Comparison of ENCODE assay signal across 13 cellular contexts in genomic region chr17:32517982-32518381, GRCh38. TPM values are rescaled to one million over a fixed set of nuclear protein-coding genes. Genes with fewer than 3 reads are reported as not detected.
DNase-seq lines count a peak whose midpoint lies in the region; ATAC-seq and TF ChIP-seq lines count a peak whose summit lies in the region.
"Had no signal": no experiment of that assay in that cellular context is flagged by ENCODE, and none has a peak within 500 bp of the region (broad histone marks: within the 10 kb centered on the region; RNA-seq: fewer than 3 reads in every experiment).

No MANE protein-coding gene starts in this region.

- H3K27ac Mint-ChIP-seq in activated naive CD4-positive, alpha-beta T cell treated with anti-CD3 and anti-CD28 coated beads for 36 hours, result peak overlapping the region; percentile 76
- peak overlapping the region; percentile 35 for H3K27ac Mint-ChIP-seq in activated B cell treated with CpG ODN at 0.5 μM for 24 hours
- H3K27ac Mint-ChIP-seq in immature natural killer cell, result peak overlapping the region; percentile 80 to 97 (median 90)
- no peak overlapping the region for H3K27ac Mint-ChIP-seq in type B pancreatic cell

- no peak for DNase-seq in activated naive CD4-positive, alpha-beta T cell treated with anti-CD3 and anti-CD28 coated beads for 36 hours
- DNase-seq in activated naive CD4-positive, alpha-beta T cell (lab: John Stamatoyannopoulos, UW), result no peak
- no peak for DNase-seq in activated B cell treated with CpG ODN at 0.5 μM for 24 hours
- DNase-seq in immature natural killer cell, result no peak
- no peak for DNase-seq in type B pancreatic cell (ENCODE audit: extremely low spot score, unreplicated experiment)
- DNase-seq in GM10266 (ENCODE audit: extremely low spot score), result no peak
- no peak for DNase-seq in NCI-H526 treated with DMSO at 0.1 percent for 48 hours (lab: John Stamatoyannopoulos, UW)
- DNase-seq: activated effector memory CD4-positive, alpha-beta T cell treated with anti-CD3 and anti-CD28 coated beads, Interleukin-2, amount 50 U/mL, for 16 hours; left lung; NCI-H1930; stimulated activated CD4-positive, alpha-beta T cell treated with anti-CD3 and anti-CD28 coated beads, Interleukin-2, amount 100 ng/mL, for 48 hours; transverse colon had no signal

- CTCF ChIA-PET in activated naive CD4-positive, alpha-beta T cell treated with anti-CD3 and anti-CD28 coated beads for 36 hours (lab: Charles Lee), result interaction anchor here (0.6 to 4.4 kb wide), 12 partner anchors 9 to 82 kb away, joined by 3 to 22 read pairs (median 3); partner anchors contain the start of gene CDK5R1
- CTCF ChIA-PET in activated B cell treated with CpG ODN at 0.5 μM for 24 hours (lab: Charles Lee), result interaction anchor here (1.5 kb wide), 1 partner anchor 34 kb away, joined by 4 read pairs; no protein-coding TSS in a partner anchor

- H3K9me3 Mint-ChIP-seq in activated naive CD4-positive, alpha-beta T cell treated with anti-CD3 and anti-CD28 coated beads for 36 hours, result no peaks in the 10 kb centered on the region
- H3K9me3 Mint-ChIP-seq in activated B cell treated with CpG ODN at 0.5 μM for 24 hours (no peaks in the 10 kb centered on the region), immature natural killer cell (no peaks in the 10 kb centered on the region), type B pancreatic cell (no peaks in the 10 kb centered on the region)

- intact Hi-C loops in activated naive CD4-positive, alpha-beta T cell treated with anti-CD3 and anti-CD28 coated beads for 36 hours (cut with micrococcal nuclease), result no loop called here
- intact Hi-C loops in activated B cell treated with CpG ODN at 0.5 μM for 24 hours (cut with micrococcal nuclease), result loop anchor here (1.0 kb wide), 1 partner anchor 15 kb away; no protein-coding TSS in a partner anchor

- H3K27me3 Mint-ChIP-seq in activated naive CD4-positive, alpha-beta T cell treated with anti-CD3 and anti-CD28 coated beads for 36 hours (ENCODE audit: low read depth), result no peaks in the 10 kb centered on the region
- H3K27me3 Mint-ChIP-seq in activated B cell treated with CpG ODN at 0.5 μM for 24 hours (no peaks in the 10 kb centered on the region), immature natural killer cell (ENCODE audit: low read depth in 3 of 3) (peaks cover 1 to 19% (median 18%) of the 10 kb centered on the region in 3 donors), type B pancreatic cell (peaks cover 3% of the 10 kb centered on the region)

- POLR2A ChIA-PET in activated B cell treated with CpG ODN at 0.5 μM for 24 hours (lab: Charles Lee), result interaction anchor here (0.6 to 5.0 kb wide), 4 partner anchors 13 to 355 kb away, joined by 3 to 21 read pairs (median 5); partner anchors contain the start of gene CDK5R1

- H3K36me3 Mint-ChIP-seq in activated naive CD4-positive, alpha-beta T cell treated with anti-CD3 and anti-CD28 coated beads for 36 hours (ENCODE audit: low read depth), result peaks cover 3% of the 10 kb centered on the region
- no peaks in the 10 kb centered on the region for H3K36me3 Mint-ChIP-seq in activated B cell treated with CpG ODN at 0.5 μM for 24 hours (ENCODE audit: low read depth)
- peaks cover 0 to 7% (median 2%) of the 10 kb centered on the region in 3 donors for H3K36me3 Mint-ChIP-seq in immature natural killer cell
- H3K36me3 Mint-ChIP-seq in type B pancreatic cell, result no peaks in the 10 kb centered on the region

- peak overlapping the region; percentile 73 for H3K4me3 Mint-ChIP-seq in activated naive CD4-positive, alpha-beta T cell treated with anti-CD3 and anti-CD28 coated beads for 36 hours
- H3K4me3 Mint-ChIP-seq in activated B cell treated with CpG ODN at 0.5 μM for 24 hours (peak overlapping the region; percentile 66), immature natural killer cell (peak overlapping the region; percentile 65 to 79 (median 74)), type B pancreatic cell (peak overlapping the region; percentile 80)

- no peak for TF ChIP-seq CTCF in activated B cell treated with CpG ODN at 0.5 μM for 24 hours (IDR thresholded peaks at IDR 0.05)
- no peak for TF ChIP-seq CTCF in type B pancreatic cell (conservative IDR thresholded peaks at IDR 0.05)
- TF ChIP-seq CTCF in GM10266 (IDR thresholded peaks at IDR 0.05; ENCODE audit: control insufficient read depth, insufficient read depth, low read depth, missing control alignments), result no peak

- ATAC-seq in activated B cell treated with CpG ODN at 0.5 μM for 24 hours (ENCODE audit: low read depth) (no peak), HG03039 (IDR thresholded peaks at IDR 0.05; ENCODE audit: unreplicated experiment) (no peak)
- ATAC-seq: left lung had no signal

- H3K4me1 Mint-ChIP-seq in activated naive CD4-positive, alpha-beta T cell treated with anti-CD3 and anti-CD28 coated beads for 36 hours (ENCODE audit: low read depth), result peaks cover 78% of the 10 kb centered on the region
- H3K4me1 Mint-ChIP-seq in activated B cell treated with CpG ODN at 0.5 μM for 24 hours (peaks cover 78% of the 10 kb centered on the region), immature natural killer cell (peaks cover 77 to 79% of the 10 kb centered on the region in 2 donors), type B pancreatic cell (ENCODE audit: unreplicated experiment) (peaks cover 42% of the 10 kb centered on the region)

RNA-seq across cellular contexts. Expression of gene CDK5R1, which starts 31.2 kb away (rescaled TPM):
- total RNA-seq in activated naive CD4-positive, alpha-beta T cell treated with anti-CD3 and anti-CD28 coated beads for 36 hours, result 10 to 100 TPM; 50.6 to 52.1 TPM
- total RNA-seq in activated B cell treated with CpG ODN at 0.5 μM for 24 hours, result 9.3 and 9.6 TPM in 2 replicates
- polyA plus RNA-seq in immature natural killer cell, result 1 to 10 TPM in 2 of 3 donors, under 1 TPM in 1; 0.37 to 5.8 (median 2.3) TPM
- total RNA-seq in type B pancreatic cell (ENCODE audit: low replicate concordance), result 6.9 and 9.7 TPM in 2 replicates
